16 cellular contexts compared by ENCODE assay signal in the genomic region with DNA sequence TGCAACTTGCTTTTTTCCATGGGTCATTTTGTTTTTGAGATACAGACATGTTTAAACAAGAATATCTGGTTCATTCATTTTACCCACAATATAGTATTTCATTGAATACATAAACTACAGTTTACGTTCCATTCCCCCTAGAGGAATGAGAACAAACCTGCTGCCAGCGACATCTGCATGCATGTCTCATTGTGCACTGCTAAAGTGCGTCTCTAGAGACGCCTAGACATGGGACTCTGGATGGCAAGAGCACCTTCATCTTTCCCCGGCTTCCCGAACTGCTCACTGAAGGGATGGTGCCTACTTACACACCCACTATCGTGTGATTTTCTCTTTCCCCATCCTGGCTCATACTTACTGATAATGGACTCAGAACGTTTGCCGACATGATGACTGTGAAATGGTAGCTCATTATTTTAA. TPM values are rescaled to one million over a fixed set of nuclear protein-coding genes. Genes with fewer than 3 reads are reported as not detected.
DNase-seq lines count a peak whose midpoint lies in the region; ATAC-seq and TF ChIP-seq lines count a peak whose summit lies in the region.
"Had no signal": no experiment of that assay in that cellular context is flagged by ENCODE, and none has a peak within 500 bp of the region (broad histone marks: within the 10 kb centered on the region; RNA-seq: fewer than 3 reads in every experiment).

No MANE protein-coding gene starts in this region.

- no peak overlapping the region for H3K27ac Mint-ChIP-seq in CD4-positive, CD25-positive, alpha-beta regulatory T cell
- no peak overlapping the region for H3K27ac Mint-ChIP-seq in CD8-positive, alpha-beta T cell
- H3K27ac Mint-ChIP-seq in activated naive CD8-positive, alpha-beta T cell treated with anti-CD3 and anti-CD28 coated beads, Interleukin-2, amount 50 U/mL, for 24 hours: no peak overlapping the region
- peak overlapping the region in 3 of 10 donors; percentile 11 to 22 (median 11) for H3K27ac Mint-ChIP-seq in naive thymus-derived CD8-positive, alpha-beta T cell

- peaks cover 6 to 38% (median 24%) of the 10 kb centered on the region in 4 donors for H3K4me1 Mint-ChIP-seq in CD4-positive, CD25-positive, alpha-beta regulatory T cell
- H3K4me1 Mint-ChIP-seq in CD8-positive, alpha-beta T cell (ENCODE audit: low read depth): peaks cover 28% of the 10 kb centered on the region
- peaks cover 25% of the 10 kb centered on the region for H3K4me1 Mint-ChIP-seq in activated naive CD8-positive, alpha-beta T cell treated with anti-CD3 and anti-CD28 coated beads, Interleukin-2, amount 50 U/mL, for 24 hours
- peaks cover 11 to 30% (median 23%) of the 10 kb centered on the region in 4 donors for H3K4me1 Mint-ChIP-seq in naive thymus-derived CD8-positive, alpha-beta T cell

- H3K27ac ChIP-seq in CD4-positive, CD25-positive, alpha-beta regulatory T cell (ENCODE audit: insufficient read depth, low read length, poor library complexity, severe bottlenecking): no peak overlapping the region
- no peak overlapping the region for H3K27ac ChIP-seq in CD8-positive, alpha-beta T cell (ENCODE audit: low read depth, low read length)
- H3K27ac ChIP-seq in esophagus squamous epithelium (no peak overlapping the region), thyroid gland (no peak overlapping the region)
- H3K27ac ChIP-seq: gastroesophageal sphincter, SK-N-MC, thoracic aorta had no signal

- no peak overlapping the region for H3K4me3 ChIP-seq in CD4-positive, CD25-positive, alpha-beta regulatory T cell (ENCODE audit: low read depth, low read length)
- H3K4me3 ChIP-seq in CD8-positive, alpha-beta T cell (ENCODE audit: low read depth, low read length): no peak overlapping the region
- H3K4me3 ChIP-seq in esophagus squamous epithelium (no peak overlapping the region), thyroid gland (replicated peaks in 1 of 3) (no peak overlapping the region)
- H3K4me3 ChIP-seq: SK-N-MC had no signal

- peak overlapping the region; percentile 15 to 95 (median 46) for H3K4me3 Mint-ChIP-seq in CD4-positive, CD25-positive, alpha-beta regulatory T cell
- peak overlapping the region; percentile 29 for H3K4me3 Mint-ChIP-seq in CD8-positive, alpha-beta T cell
- H3K4me3 Mint-ChIP-seq in activated naive CD8-positive, alpha-beta T cell treated with anti-CD3 and anti-CD28 coated beads, Interleukin-2, amount 50 U/mL, for 24 hours: peak overlapping the region; percentile 84
- peak overlapping the region; percentile 1 to 84 (median 54) for H3K4me3 Mint-ChIP-seq in naive thymus-derived CD8-positive, alpha-beta T cell

- peaks cover 19% of the 10 kb centered on the region for H3K4me1 ChIP-seq in CD4-positive, CD25-positive, alpha-beta regulatory T cell (ENCODE audit: control insufficient read depth, insufficient read depth, low read length, poor library complexity, severe bottlenecking)
- H3K4me1 ChIP-seq in CD8-positive, alpha-beta T cell (ENCODE audit: insufficient read depth, low read length): peaks cover 24% of the 10 kb centered on the region
- H3K4me1 ChIP-seq in esophagus squamous epithelium: peaks cover 6 to 37% (median 8%) of the 10 kb centered on the region in 3 donors
- peaks cover 5 to 12% of the 10 kb centered on the region in 2 donors for H3K4me1 ChIP-seq in thyroid gland

- no peak for DNase-seq in CD4-positive, CD25-positive, alpha-beta regulatory T cell
- no peak for DNase-seq in CD8-positive, alpha-beta T cell
- DNase-seq in activated naive CD8-positive, alpha-beta T cell treated with anti-CD3 and anti-CD28 coated beads, Interleukin-2, amount 50 U/mL, for 24 hours: no peak
- DNase-seq in naive thymus-derived CD8-positive, alpha-beta T cell: no peak
- DNase-seq in esophagus squamous epithelium (lab: John Stamatoyannopoulos, UW) (no peak), thyroid gland (no peak)
- DNase-seq: caudate nucleus, GOT3, Kasumi-1, NCI-H1048, NCI-H2081, right cardiac atrium had no signal

- H3K27me3 ChIP-seq in CD4-positive, CD25-positive, alpha-beta regulatory T cell (ENCODE audit: control insufficient read depth, insufficient read depth, low read length): peaks cover 18% of the 10 kb centered on the region
- H3K27me3 ChIP-seq in CD8-positive, alpha-beta T cell (ENCODE audit: insufficient read depth, low read length): no peaks in the 10 kb centered on the region
- H3K27me3 ChIP-seq in esophagus squamous epithelium: no peaks in the 10 kb centered on the region
- no peaks in the 10 kb centered on the region for H3K27me3 ChIP-seq in thyroid gland
- H3K27me3 ChIP-seq: gastroesophageal sphincter had no signal

- no peak for TF ChIP-seq CTCF in CD8-positive, alpha-beta T cell (IDR thresholded peaks at IDR 0.05)
- TF ChIP-seq CTCF in esophagus squamous epithelium (IDR thresholded peaks at IDR 0.05): no peak
- no peak for TF ChIP-seq CTCF in thyroid gland (IDR thresholded peaks at IDR 0.05)

- peaks cover 0 to 4% (median 0%) of the 10 kb centered on the region in 7 donors for H3K9me3 Mint-ChIP-seq in CD4-positive, CD25-positive, alpha-beta regulatory T cell
- no peaks in the 10 kb centered on the region for H3K9me3 Mint-ChIP-seq in CD8-positive, alpha-beta T cell
- H3K9me3 Mint-ChIP-seq in activated naive CD8-positive, alpha-beta T cell treated with anti-CD3 and anti-CD28 coated beads, Interleukin-2, amount 50 U/mL, for 24 hours: peaks cover 4% of the 10 kb centered on the region
- peaks cover 0 to 5% (median 0%) of the 10 kb centered on the region in 9 donors for H3K9me3 Mint-ChIP-seq in naive thymus-derived CD8-positive, alpha-beta T cell

- H3K27me3 Mint-ChIP-seq in CD4-positive, CD25-positive, alpha-beta regulatory T cell: peaks cover 40% of the 10 kb centered on the region
- peaks cover 16% of the 10 kb centered on the region for H3K27me3 Mint-ChIP-seq in CD8-positive, alpha-beta T cell (ENCODE audit: low read depth)
- peaks cover 16% of the 10 kb centered on the region for H3K27me3 Mint-ChIP-seq in activated naive CD8-positive, alpha-beta T cell treated with anti-CD3 and anti-CD28 coated beads, Interleukin-2, amount 50 U/mL, for 24 hours
- H3K27me3 Mint-ChIP-seq in naive thymus-derived CD8-positive, alpha-beta T cell: peaks cover 1 to 15% (median 7%) of the 10 kb centered on the region in 5 donors

- no peak for ATAC-seq in CD4-positive, CD25-positive, alpha-beta regulatory T cell (ENCODE audit: low read depth in 2 of 2)
- ATAC-seq in CD8-positive, alpha-beta T cell: no peak
- no peak for ATAC-seq in activated naive CD8-positive, alpha-beta T cell treated with anti-CD3 and anti-CD28 coated beads, Interleukin-2, amount 50 U/mL, for 24 hours
- ATAC-seq in naive thymus-derived CD8-positive, alpha-beta T cell: no peak
- ATAC-seq in HG02759 (IDR thresholded peaks at IDR 0.05; ENCODE audit: unreplicated experiment): no peak
- ATAC-seq: gastroesophageal sphincter, right cardiac atrium had no signal

- TF ChIP-seq POLR2A in esophagus squamous epithelium (IDR thresholded peaks at IDR 0.05) (no peak), thyroid gland (IDR thresholded peaks at IDR 0.05) (no peak)

- 79 to 85% methylated on average over 9 of the region's 9 CpGs for WGBS in esophagus squamous epithelium, 2 donors
- 89 to 93% methylated on average over 9 of the region's 9 CpGs for WGBS in thyroid gland, 2 donors

- H3K36me3 Mint-ChIP-seq in CD4-positive, CD25-positive, alpha-beta regulatory T cell: peaks cover 1% of the 10 kb centered on the region
- peaks cover 3% of the 10 kb centered on the region for H3K36me3 Mint-ChIP-seq in CD8-positive, alpha-beta T cell
- peaks cover 3% of the 10 kb centered on the region for H3K36me3 Mint-ChIP-seq in activated naive CD8-positive, alpha-beta T cell treated with anti-CD3 and anti-CD28 coated beads, Interleukin-2, amount 50 U/mL, for 24 hours (ENCODE audit: low read depth)
- peaks cover 0 to 3% (median 2%) of the 10 kb centered on the region in 3 donors for H3K36me3 Mint-ChIP-seq in naive thymus-derived CD8-positive, alpha-beta T cell

- intact Hi-C loops in CD8-positive, alpha-beta T cell (cut with DNase I, micrococcal nuclease): no loop called here
- intact Hi-C loops in esophagus squamous epithelium (cut with DNase I): no loop called here
- intact Hi-C loops in thyroid gland (cut with DNase I): no loop called here

- POLR2A ChIA-PET in CD8-positive, alpha-beta T cell (lab: Charles Lee): no interaction called here
- POLR2A ChIA-PET in naive thymus-derived CD8-positive, alpha-beta T cell (lab: Charles Lee): interaction anchor here (2.4 to 2.7 kb wide), 2 partner anchors 34 to 201 kb away, joined by 13 to 20 read pairs; partner anchors contain the start of gene ZNF783

- peaks cover 0 to 2% of the 10 kb centered on the region in 2 experiments for H3K9me3 ChIP-seq in CD4-positive, CD25-positive, alpha-beta regulatory T cell (ENCODE audit: control insufficient read depth in 2 of 2, low read length in 2 of 2)
- H3K9me3 ChIP-seq in CD8-positive, alpha-beta T cell (ENCODE audit: low read length): no peaks in the 10 kb centered on the region
- H3K9me3 ChIP-seq in esophagus squamous epithelium: no peaks in the 10 kb centered on the region
- no peaks in the 10 kb centered on the region for H3K9me3 ChIP-seq in thyroid gland
- H3K9me3 ChIP-seq: gastroesophageal sphincter, thoracic aorta had no signal

- CTCF ChIA-PET in CD8-positive, alpha-beta T cell (lab: Charles Lee): no interaction called here

- no peaks in the 10 kb centered on the region for H3K36me3 ChIP-seq in CD4-positive, CD25-positive, alpha-beta regulatory T cell (ENCODE audit: control insufficient read depth, insufficient read depth, low read length)
- no peaks in the 10 kb centered on the region for H3K36me3 ChIP-seq in CD8-positive, alpha-beta T cell (ENCODE audit: insufficient read depth, low read length)
- no peaks in the 10 kb centered on the region for H3K36me3 ChIP-seq in esophagus squamous epithelium
- H3K36me3 ChIP-seq in thyroid gland: no peaks in the 10 kb centered on the region
- H3K36me3 ChIP-seq: gastroesophageal sphincter, thoracic aorta had no signal

RNA-seq across cellular contexts. Expression of gene ZNF777, which starts 1.2 kb away (rescaled TPM):
- 13.4 TPM for total RNA-seq in CD4-positive, CD25-positive, alpha-beta regulatory T cell
- 1 to 10 TPM in 2 of 4 donors, under 1 TPM in 2; 0.46 to 1.6 (median 1.2) TPM for polyA plus RNA-seq in CD4-positive, CD25-positive, alpha-beta regulatory T cell
- total RNA-seq in CD8-positive, alpha-beta T cell: 10 to 100 TPM; 21.0 to 22.2 TPM
- 10 to 100 TPM; 18.1 to 18.9 TPM for total RNA-seq in naive thymus-derived CD8-positive, alpha-beta T cell
- polyA plus RNA-seq in naive thymus-derived CD8-positive, alpha-beta T cell: 1 to 10 TPM; 1.1 to 3.6 (median 1.9) TPM
- total RNA-seq in esophagus squamous epithelium (1 to 10 TPM; 4.6 to 9.7 (median 7.8) TPM), thyroid gland (10 to 100 TPM in 3 of 4 donors, 1 to 10 TPM in 1; 9.0 to 14.9 (median 12.1) TPM)

RNA-seq across cellular contexts. Expression of gene ZNF746, which starts 35.5 kb away (rescaled TPM):
- total RNA-seq in CD4-positive, CD25-positive, alpha-beta regulatory T cell: 33.9 TPM
- 10 to 100 TPM in 2 of 4 donors, 1 to 10 TPM in 2; 8.2 to 11.5 (median 9.7) TPM for polyA plus RNA-seq in CD4-positive, CD25-positive, alpha-beta regulatory T cell
- total RNA-seq in CD8-positive, alpha-beta T cell: 10 to 100 TPM; 28.4 to 31.1 TPM
- 10 to 100 TPM; 24.4 to 26.0 TPM for total RNA-seq in naive thymus-derived CD8-positive, alpha-beta T cell
- 10 to 100 TPM in 1 of 3 donors, 1 to 10 TPM in 2; 5.9 to 10.9 (median 7.2) TPM for polyA plus RNA-seq in naive thymus-derived CD8-positive, alpha-beta T cell
- total RNA-seq in esophagus squamous epithelium (10 to 100 TPM in 3 of 4 donors, 1 to 10 TPM in 1; 9.8 to 16.2 (median 12.5) TPM), thyroid gland (10 to 100 TPM; 19.5 to 27.7 (median 24.0) TPM)

Comparison
In these comparisons a context has a peak if more than half of its experiments do, and no peak if none do; other contexts are left out.
1. H3K4me3 Mint-ChIP-seq: peak in every context shown above with its lines; median percentile 84 in activated naive CD8-positive, alpha-beta T cell treated with anti-CD3 and anti-CD28 coated beads, Interleukin-2, amount 50 U/mL, for 24 hours; 54 in naive thymus-derived CD8-positive, alpha-beta T cell; 46 in CD4-positive, CD25-positive, alpha-beta regulatory T cell; 29 in CD8-positive, alpha-beta T cell.